13 cellular contexts compared by ENCODE assay signal in genomic region chr2:31434911-31435310, GRCh38. TPM values are rescaled to one million over a fixed set of nuclear protein-coding genes. Genes with fewer than 3 reads are reported as not detected.
DNase-seq lines count a peak whose midpoint lies in the region; ATAC-seq and TF ChIP-seq lines count a peak whose summit lies in the region.
"Had no signal": no experiment of that assay in that cellular context is flagged by ENCODE, and none has a peak within 500 bp of the region (broad histone marks: within the 10 kb centered on the region; RNA-seq: fewer than 3 reads in every experiment).

No MANE protein-coding gene starts in this region.

- no peak for TF ChIP-seq POLR2A in gastrocnemius medialis (IDR thresholded peaks at IDR 0.05)

- H3K79me2 ChIP-seq in OCI-LY1 (ENCODE audit: insufficient read depth, low read length) = no peaks in the 10 kb centered on the region

- H3K27ac ChIP-seq in OCI-LY1 (ENCODE audit: low read depth, low read length, poor library complexity, severe bottlenecking) (no peak overlapping the region), gastrocnemius medialis (no peak overlapping the region)

- no peak for ATAC-seq in activated naive CD4-positive, alpha-beta T cell treated with anti-CD3 and anti-CD28 coated beads, Interleukin-2, amount 50 U/mL, for 72 hours
- ATAC-seq in gastrocnemius medialis = peak in 1 of 2 donors; percentile 62
- ATAC-seq: activated CD4-positive, alpha-beta T cell treated with anti-CD3 and anti-CD28 coated beads for 36 hours; esophagus mucosa had no signal

- no peaks in the 10 kb centered on the region for H4K20me1 ChIP-seq in OCI-LY1 (ENCODE audit: insufficient read depth, low read length)

- H3K4me2 ChIP-seq in OCI-LY1 (ENCODE audit: low read length) = no peak overlapping the region

- no peak overlapping the region for H3K9ac ChIP-seq in OCI-LY1 (ENCODE audit: low read length)

- H3K4me3 Mint-ChIP-seq in activated naive CD4-positive, alpha-beta T cell treated with anti-CD3 and anti-CD28 coated beads for 36 hours = no peak overlapping the region
- H3K4me3 Mint-ChIP-seq: activated CD4-positive, alpha-beta T cell treated with anti-CD3 and anti-CD28 coated beads for 36 hours; activated T-helper 1 cell treated with anti-CD3 and anti-CD28 coated beads, Interleukin-12 subunit alpha, Interleukin-12 subunit beta, Interleukin-2, Interleukin-4 antibody, amounts not matched to agents 30 ng/mL and 10 ng/mL and 1 ng/mL, durations not matched to agents 14 hours and 24 hours and 36 hours had no signal

- no peaks in the 10 kb centered on the region for H3K9me2 ChIP-seq in OCI-LY1 (ENCODE audit: low read depth, low read length)

- H3K4me1 ChIP-seq in OCI-LY1 (ENCODE audit: insufficient read depth, low read length, severe bottlenecking) (no peaks in the 10 kb centered on the region), gastrocnemius medialis (no peaks in the 10 kb centered on the region)

- no peaks in the 10 kb centered on the region for H3K9me3 Mint-ChIP-seq in activated naive CD4-positive, alpha-beta T cell treated with anti-CD3 and anti-CD28 coated beads for 36 hours
- H3K9me3 Mint-ChIP-seq in activated naive CD4-positive, alpha-beta T cell treated with anti-CD3 and anti-CD28 coated beads, Interleukin-2, amount 50 U/mL, for 72 hours = no peaks in the 10 kb centered on the region
- H3K9me3 Mint-ChIP-seq: activated T-helper 1 cell treated with anti-CD3 and anti-CD28 coated beads, Interleukin-12 subunit alpha, Interleukin-12 subunit beta, Interleukin-2, Interleukin-4 antibody, amounts not matched to agents 30 ng/mL and 10 ng/mL and 1 ng/mL, durations not matched to agents 14 hours and 24 hours and 36 hours had no signal

- H3K27me3 Mint-ChIP-seq in activated naive CD4-positive, alpha-beta T cell treated with anti-CD3 and anti-CD28 coated beads for 36 hours (ENCODE audit: low read depth) = peaks cover 4% of the 10 kb centered on the region

- H3K36me3 ChIP-seq in OCI-LY1 (ENCODE audit: insufficient read depth, low read length) (no peaks in the 10 kb centered on the region), gastrocnemius medialis (no peaks in the 10 kb centered on the region)

- H3K9me3 ChIP-seq in OCI-LY1 (ENCODE audit: low read length) = no peaks in the 10 kb centered on the region
- H3K9me3 ChIP-seq in gastrocnemius medialis = no peaks in the 10 kb centered on the region

- DNase-seq in activated naive CD4-positive, alpha-beta T cell treated with anti-CD3 and anti-CD28 coated beads for 36 hours = peak; percentile 12
- DNase-seq in activated naive CD4-positive, alpha-beta T cell treated with anti-CD3 and anti-CD28 coated beads, Interleukin-2, amount 50 U/mL, for 72 hours (ENCODE audit: low spot score in 2 of 2) = no peak
- DNase-seq in epithelial cell of esophagus (ENCODE audit: low read depth) (peak; percentile 57), gastrocnemius medialis (no peak), putamen (ENCODE audit: low spot score) (no peak), cerebellar nuclear complex (lab: John Stamatoyannopoulos, UW) (no peak)
- no peak for DNase-seq in stimulated activated naive CD4-positive, alpha-beta T cell treated with Interleukin-2 at 50 U/mL for 16 hours (lab: John Stamatoyannopoulos, UW)
- DNase-seq: activated CD4-positive, alpha-beta T cell treated with anti-CD3 and anti-CD28 coated beads for 36 hours; NCI-H1436 treated with DMSO at 0.1 percent for 48 hours; stimulated activated CD4-positive, alpha-beta T cell treated with anti-CD3 and anti-CD28 coated beads, Interleukin-12 subunit alpha, Interleukin-12 subunit beta, amount 100 ng/mL, for 4 hours had no signal

- no peaks in the 10 kb centered on the region for H3K36me3 Mint-ChIP-seq in activated naive CD4-positive, alpha-beta T cell treated with anti-CD3 and anti-CD28 coated beads for 36 hours (ENCODE audit: low read depth)
- H3K36me3 Mint-ChIP-seq in activated naive CD4-positive, alpha-beta T cell treated with anti-CD3 and anti-CD28 coated beads, Interleukin-2, amount 50 U/mL, for 72 hours = no peaks in the 10 kb centered on the region

- H3F3A ChIP-seq in OCI-LY1 (ENCODE audit: insufficient read depth, low read length) = no peaks in the 10 kb centered on the region

- in situ Hi-C loops in gastrocnemius medialis (cut with MboI; ENCODE audit: low sequenced_read_pairs in 4 of 4) = no loop called here

- H3K4me3 ChIP-seq in OCI-LY1 (ENCODE audit: low read depth, low read length, poor library complexity, severe bottlenecking) (no peak overlapping the region), epithelial cell of esophagus (ENCODE audit: low read length) (no peak overlapping the region), gastrocnemius medialis (no peak overlapping the region)

- peak; percentile 29; the same call in 1 of the 2 replicates for TF ChIP-seq CTCF in OCI-LY1 (IDR thresholded peaks at IDR 0.05; ENCODE audit: low read length)
- TF ChIP-seq CTCF in epithelial cell of esophagus (IDR thresholded peaks at IDR 0.05; ENCODE audit: insufficient read depth, low read depth, low read length, missing control alignments) = peak; percentile 50
- TF ChIP-seq CTCF in gastrocnemius medialis (IDR thresholded peaks at IDR 0.05 in 4 of 5, conservative IDR thresholded peaks at IDR 0.05 in 1 of 5) = peak in 4 of 5 experiments; percentile 25 to 43 (median 34)

- intact Hi-C loops in activated naive CD4-positive, alpha-beta T cell treated with anti-CD3 and anti-CD28 coated beads for 36 hours (cut with micrococcal nuclease) = no loop called here
- intact Hi-C loops in gastrocnemius medialis (cut with DNase I; ENCODE audit: low total_unique reads) = no loop called here

- H3K4me1 Mint-ChIP-seq in activated naive CD4-positive, alpha-beta T cell treated with anti-CD3 and anti-CD28 coated beads for 36 hours (ENCODE audit: low read depth) = peaks cover 7% of the 10 kb centered on the region

- CTCF ChIA-PET in activated naive CD4-positive, alpha-beta T cell treated with anti-CD3 and anti-CD28 coated beads for 36 hours (lab: Charles Lee) = no interaction called here

- H3K27ac Mint-ChIP-seq in activated naive CD4-positive, alpha-beta T cell treated with anti-CD3 and anti-CD28 coated beads for 36 hours = no peak overlapping the region
- H3K27ac Mint-ChIP-seq in activated naive CD4-positive, alpha-beta T cell treated with anti-CD3 and anti-CD28 coated beads, Interleukin-2, amount 50 U/mL, for 72 hours = no peak overlapping the region
- H3K27ac Mint-ChIP-seq: activated CD4-positive, alpha-beta T cell treated with anti-CD3 and anti-CD28 coated beads for 36 hours; activated T-helper 1 cell treated with anti-CD3 and anti-CD28 coated beads, Interleukin-12 subunit alpha, Interleukin-12 subunit beta, Interleukin-2, Interleukin-4 antibody, amounts not matched to agents 30 ng/mL and 10 ng/mL and 1 ng/mL, durations not matched to agents 14 hours and 24 hours and 36 hours had no signal

- no peak overlapping the region for H2AFZ ChIP-seq in OCI-LY1 (ENCODE audit: low read length)

- H3K27me3 ChIP-seq in OCI-LY1 (ENCODE audit: insufficient read depth, low read length) (no peaks in the 10 kb centered on the region), gastrocnemius medialis (no peaks in the 10 kb centered on the region)

RNA-seq across cellular contexts. Expression of gene XDH, which starts 20.4 kb away (rescaled TPM):
- total RNA-seq in activated naive CD4-positive, alpha-beta T cell treated with anti-CD3 and anti-CD28 coated beads for 36 hours = not detected
- not detected for total RNA-seq in activated naive CD4-positive, alpha-beta T cell treated with anti-CD3 and anti-CD28 coated beads, Interleukin-2, amount 50 U/mL, for 72 hours
- under 1 TPM in 3 of 4 donors, not detected in 1; 0.05 to 0.29 (median 0.07) TPM for total RNA-seq in gastrocnemius medialis
- total RNA-seq: activated T-helper 1 cell treated with anti-CD3 and anti-CD28 coated beads, Interleukin-12 subunit alpha, Interleukin-12 subunit beta, Interleukin-2, Interleukin-4 antibody, amounts not matched to agents 30 ng/mL and 10 ng/mL and 1 ng/mL, durations not matched to agents 14 hours and 24 hours and 36 hours had no signal

Comparison
In these comparisons a context has a peak if more than half of its experiments do, and no peak if none do; other contexts are left out.
1. DNase-seq: peak in activated naive CD4-positive, alpha-beta T cell treated with anti-CD3 and anti-CD28 coated beads for 36 hours (single experiment) and epithelial cell of esophagus (single experiment); none in activated naive CD4-positive, alpha-beta T cell treated with anti-CD3 and anti-CD28 coated beads, Interleukin-2, amount 50 U/mL, for 72 hours (0 of 2), gastrocnemius medialis (0 of 2), putamen (single experiment), stimulated activated naive CD4-positive, alpha-beta T cell treated with Interleukin-2 at 50 U/mL for 16 hours (single experiment) and cerebellar nuclear complex (0 of 2).
2. Peak in every context shown above with its lines, with median percentiles within 50 percentile points of each other: CTCF ChIP-seq.